In the genomic region with DNA sequence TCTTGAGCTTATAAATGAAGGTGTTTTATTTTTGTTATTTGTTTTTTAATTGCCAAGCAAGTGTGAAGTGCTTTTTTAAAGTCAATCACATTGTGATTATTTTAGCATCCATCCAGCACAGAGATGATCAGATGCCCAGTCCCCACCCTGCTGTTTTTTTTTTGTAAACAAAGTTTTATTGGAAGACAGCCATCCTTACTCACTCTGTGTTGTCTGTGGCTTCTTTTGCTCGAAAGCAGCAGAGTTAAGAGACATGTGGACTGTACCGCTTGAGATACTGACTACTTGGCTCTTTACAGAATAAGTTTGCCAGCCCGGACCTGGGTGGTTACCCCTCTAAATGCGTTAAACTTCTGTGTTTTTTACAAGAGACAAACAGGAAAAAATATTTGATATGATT, we compare ENCODE assay signal across 22 cellular contexts. TPM values are rescaled to one million over a fixed set of nuclear protein-coding genes. Genes with fewer than 3 reads are reported as not detected.
DNase-seq lines count a peak whose midpoint lies in the region; FAIRE-seq and TF ChIP-seq lines count a peak whose summit lies in the region.
"Had no signal": no experiment of that assay in that cellular context is flagged by ENCODE, and none has a peak within 500 bp of the region (broad histone marks: within the 10 kb centered on the region; RNA-seq: fewer than 3 reads in every experiment).

No MANE protein-coding gene starts in this region.

- TF ChIP-seq CTCF in AG09319 (IDR thresholded peaks at IDR 0.05; ENCODE audit: low read depth, low read length) (no peak), astrocyte (IDR thresholded peaks at IDR 0.05; ENCODE audit: insufficient read depth, low read depth, low read length) (no peak), foreskin fibroblast (IDR thresholded peaks at IDR 0.05; ENCODE audit: low read depth, low read length) (no peak), smooth muscle cell (IDR thresholded peaks at IDR 0.05; ENCODE audit: borderline replicate concordance, insufficient read depth, poor library complexity, severe bottlenecking) (no peak)

- H3K4me1 Mint-ChIP-seq in astrocyte (ENCODE audit: low read depth, unreplicated experiment) = peaks cover 4% of the 10 kb centered on the region
- H3K4me1 Mint-ChIP-seq in activated naive CD4-positive, alpha-beta T cell treated with anti-CD3 and anti-CD28 coated beads for 36 hours (ENCODE audit: low read depth) = peaks cover 3% of the 10 kb centered on the region
- H3K4me1 Mint-ChIP-seq in activated naive CD8-positive, alpha-beta T cell treated with anti-CD3 and anti-CD28 coated beads for 36 hours = no peaks in the 10 kb centered on the region
- H3K4me1 Mint-ChIP-seq: natural killer cell had no signal

- H3K36me3 Mint-ChIP-seq in astrocyte (ENCODE audit: low read depth, unreplicated experiment) = peaks cover 23% of the 10 kb centered on the region
- peaks cover 47% of the 10 kb centered on the region for H3K36me3 Mint-ChIP-seq in activated naive CD4-positive, alpha-beta T cell treated with anti-CD3 and anti-CD28 coated beads for 36 hours (ENCODE audit: low read depth)
- H3K36me3 Mint-ChIP-seq in activated naive CD8-positive, alpha-beta T cell treated with anti-CD3 and anti-CD28 coated beads for 36 hours = peaks cover 18% of the 10 kb centered on the region
- H3K36me3 Mint-ChIP-seq: natural killer cell had no signal

- no peak overlapping the region for H3K4me3 Mint-ChIP-seq in astrocyte (ENCODE audit: unreplicated experiment)
- no peak overlapping the region for H3K4me3 Mint-ChIP-seq in activated naive CD4-positive, alpha-beta T cell treated with anti-CD3 and anti-CD28 coated beads for 36 hours
- no peak overlapping the region for H3K4me3 Mint-ChIP-seq in activated naive CD8-positive, alpha-beta T cell treated with anti-CD3 and anti-CD28 coated beads for 36 hours
- H3K4me3 Mint-ChIP-seq: natural killer cell had no signal

- H3K79me2 ChIP-seq in astrocyte (ENCODE audit: insufficient read depth, low read length) = no peaks in the 10 kb centered on the region
- H3K79me2 ChIP-seq in smooth muscle cell (ENCODE audit: low read depth) = no peaks in the 10 kb centered on the region

- H3K9ac ChIP-seq in astrocyte (ENCODE audit: low read length) = no peak overlapping the region
- no peak overlapping the region for H3K9ac ChIP-seq in smooth muscle cell (ENCODE audit: low read depth)

- peak; percentile 14 for DNase-seq in AG09319 (ENCODE audit: extremely low read depth, low read depth)
- DNase-seq in GM12892 (ENCODE audit: insufficient read length) = no peak
- DNase-seq in astrocyte (ENCODE audit: low read depth) = peak; percentile 40
- peak; percentile 43 to 77 for DNase-seq in foreskin fibroblast
- no peak for DNase-seq in smooth muscle cell (lab: John Stamatoyannopoulos, UW; ENCODE audit: unreplicated experiment)
- DNase-seq in activated naive CD4-positive, alpha-beta T cell treated with anti-CD3 and anti-CD28 coated beads for 36 hours = no peak
- DNase-seq in activated naive CD8-positive, alpha-beta T cell treated with anti-CD3 and anti-CD28 coated beads for 36 hours = no peak
- no peak for DNase-seq in NCI-H1048 (lab: John Stamatoyannopoulos, UW)
- DNase-seq: activated CD4-positive, CD25-positive, alpha-beta regulatory T cell treated with anti-CD3 and anti-CD28 coated beads, Interleukin-2, amount 50 U/mL, for 72 hours; activated effector memory CD4-positive, alpha-beta T cell treated with Interleukin-2 at 50 U/mL for 16 hours; C1 segment of cervical spinal cord; DMS53; MM.1S; natural killer cell; NCI-H187; NCI-H510A treated with DMSO at 0.1 percent for 48 hours; spleen had no signal

- H3K4me2 ChIP-seq in astrocyte (ENCODE audit: low read length) (no peak overlapping the region), smooth muscle cell (no peak overlapping the region)

- FAIRE-seq in GM12892 (lab: Jason Lieb, UNC) (peak; percentile 24), astrocyte (lab: Jason Lieb, UNC) (no peak)
- FAIRE-seq: colon had no signal

- H3K4me1 ChIP-seq in astrocyte (ENCODE audit: insufficient read depth, low read length) = peaks cover 2% of the 10 kb centered on the region
- H3K4me1 ChIP-seq in smooth muscle cell (ENCODE audit: low read depth) = peaks cover 3% of the 10 kb centered on the region
- H3K4me1 ChIP-seq: spleen had no signal

- CTCF ChIA-PET in activated naive CD4-positive, alpha-beta T cell treated with anti-CD3 and anti-CD28 coated beads for 36 hours (lab: Charles Lee) = no interaction called here

- H3F3A ChIP-seq in smooth muscle cell (ENCODE audit: low read depth) = peaks cover 6% of the 10 kb centered on the region

- H3K4me3 ChIP-seq in astrocyte (ENCODE audit: insufficient read depth, low read depth, low read length) (no peak overlapping the region), foreskin fibroblast (ENCODE audit: low read depth in 1 of 2, low read length in 2 of 2) (no peak overlapping the region), smooth muscle cell (no peak overlapping the region)
- H3K4me3 ChIP-seq: lung, spleen, thoracic aorta had no signal

- H3K27me3 Mint-ChIP-seq in astrocyte (ENCODE audit: low read depth, unreplicated experiment) = no peaks in the 10 kb centered on the region
- H3K27me3 Mint-ChIP-seq in activated naive CD4-positive, alpha-beta T cell treated with anti-CD3 and anti-CD28 coated beads for 36 hours (ENCODE audit: low read depth) = no peaks in the 10 kb centered on the region
- no peaks in the 10 kb centered on the region for H3K27me3 Mint-ChIP-seq in activated naive CD8-positive, alpha-beta T cell treated with anti-CD3 and anti-CD28 coated beads for 36 hours
- H3K27me3 Mint-ChIP-seq: progenitor cell of endocrine pancreas had no signal

- peaks cover 22% of the 10 kb centered on the region for H3K36me3 ChIP-seq in astrocyte (ENCODE audit: insufficient read depth, low read length)
- no peaks in the 10 kb centered on the region for H3K36me3 ChIP-seq in smooth muscle cell (ENCODE audit: low read depth)

- H2AFZ ChIP-seq in astrocyte (ENCODE audit: low read depth, low read length) = no peak overlapping the region
- H2AFZ ChIP-seq in smooth muscle cell (ENCODE audit: low read depth) = no peak overlapping the region

- H3K9me3 ChIP-seq in astrocyte (ENCODE audit: insufficient read depth, low read depth, low read length) (no peaks in the 10 kb centered on the region), smooth muscle cell (replicated peaks; ENCODE audit: low read depth) (no peaks in the 10 kb centered on the region)
- H3K9me3 ChIP-seq: spleen, thoracic aorta had no signal

- H3K27ac Mint-ChIP-seq in astrocyte (ENCODE audit: unreplicated experiment) = no peak overlapping the region
- no peak overlapping the region for H3K27ac Mint-ChIP-seq in activated naive CD4-positive, alpha-beta T cell treated with anti-CD3 and anti-CD28 coated beads for 36 hours
- H3K27ac Mint-ChIP-seq in activated naive CD8-positive, alpha-beta T cell treated with anti-CD3 and anti-CD28 coated beads for 36 hours = no peak overlapping the region
- H3K27ac Mint-ChIP-seq: natural killer cell, progenitor cell of endocrine pancreas had no signal

- 61% methylated on average over 4 of the region's 4 CpGs for WGBS in smooth muscle cell (ENCODE audit: low lambda C conversion rate)

- H4K20me1 ChIP-seq in astrocyte (ENCODE audit: insufficient read depth, low read length) (peaks cover 5% of the 10 kb centered on the region), smooth muscle cell (ENCODE audit: low read depth) (peaks cover 33% of the 10 kb centered on the region)

- no peaks in the 10 kb centered on the region for H3K27me3 ChIP-seq in astrocyte (ENCODE audit: insufficient read depth, low read length)
- H3K27me3 ChIP-seq in smooth muscle cell (ENCODE audit: low read depth) = no peaks in the 10 kb centered on the region
- H3K27me3 ChIP-seq: spleen had no signal

- no peak for TF ChIP-seq POLR2A in GM12892 (IDR thresholded peaks at IDR 0.05; ENCODE audit: low read depth, low read length)

- H3K27ac ChIP-seq in astrocyte (ENCODE audit: low read depth, low read length) (no peak overlapping the region), smooth muscle cell (ENCODE audit: low read depth) (no peak overlapping the region)
- H3K27ac ChIP-seq: spleen, thoracic aorta had no signal

- no peaks in the 10 kb centered on the region for H3K9me3 Mint-ChIP-seq in astrocyte (ENCODE audit: unreplicated experiment)
- H3K9me3 Mint-ChIP-seq in activated naive CD4-positive, alpha-beta T cell treated with anti-CD3 and anti-CD28 coated beads for 36 hours = no peaks in the 10 kb centered on the region
- H3K9me3 Mint-ChIP-seq in activated naive CD8-positive, alpha-beta T cell treated with anti-CD3 and anti-CD28 coated beads for 36 hours = no peaks in the 10 kb centered on the region
- H3K9me3 Mint-ChIP-seq: natural killer cell had no signal

- intact Hi-C loops in activated naive CD4-positive, alpha-beta T cell treated with anti-CD3 and anti-CD28 coated beads for 36 hours (cut with micrococcal nuclease) = no loop called here

RNA-seq across cellular contexts. Expression of gene AMN, which starts 30.9 kb away (rescaled TPM):
- polyA plus RNA-seq in GM12892 (2012; ENCODE audit: missing spikeins) = 0.15 TPM
- total RNA-seq in astrocyte (2.0 and 3.4 TPM in 2 replicates), smooth muscle cell (0.31 TPM in 1 of 2 replicates, not detected in the other)
- 0.65 and 1.2 TPM in 2 replicates for polyA plus RNA-seq in smooth muscle cell
- under 1 TPM; 0.33 to 0.37 TPM for total RNA-seq in activated naive CD4-positive, alpha-beta T cell treated with anti-CD3 and anti-CD28 coated beads for 36 hours
- total RNA-seq in activated naive CD8-positive, alpha-beta T cell treated with anti-CD3 and anti-CD28 coated beads for 36 hours = 1 to 10 TPM in 1 of 2 experiments, under 1 TPM in 1; 0.72 to 2.0 TPM
- total RNA-seq: SK-MEL-5 had no signal

Comparison
In these comparisons a context has a peak if more than half of its experiments do, and no peak if none do; other contexts are left out.
1. DNase-seq: peak in AG09319 (single experiment), astrocyte (single experiment) and foreskin fibroblast (2 of 2); none in GM12892 (single experiment), smooth muscle cell (single experiment), activated naive CD4-positive, alpha-beta T cell treated with anti-CD3 and anti-CD28 coated beads for 36 hours (single experiment), activated naive CD8-positive, alpha-beta T cell treated with anti-CD3 and anti-CD28 coated beads for 36 hours (single experiment) and NCI-H1048 (single experiment).